Comparison of ENCODE assay signal across 8 cellular contexts in the genomic region with DNA sequence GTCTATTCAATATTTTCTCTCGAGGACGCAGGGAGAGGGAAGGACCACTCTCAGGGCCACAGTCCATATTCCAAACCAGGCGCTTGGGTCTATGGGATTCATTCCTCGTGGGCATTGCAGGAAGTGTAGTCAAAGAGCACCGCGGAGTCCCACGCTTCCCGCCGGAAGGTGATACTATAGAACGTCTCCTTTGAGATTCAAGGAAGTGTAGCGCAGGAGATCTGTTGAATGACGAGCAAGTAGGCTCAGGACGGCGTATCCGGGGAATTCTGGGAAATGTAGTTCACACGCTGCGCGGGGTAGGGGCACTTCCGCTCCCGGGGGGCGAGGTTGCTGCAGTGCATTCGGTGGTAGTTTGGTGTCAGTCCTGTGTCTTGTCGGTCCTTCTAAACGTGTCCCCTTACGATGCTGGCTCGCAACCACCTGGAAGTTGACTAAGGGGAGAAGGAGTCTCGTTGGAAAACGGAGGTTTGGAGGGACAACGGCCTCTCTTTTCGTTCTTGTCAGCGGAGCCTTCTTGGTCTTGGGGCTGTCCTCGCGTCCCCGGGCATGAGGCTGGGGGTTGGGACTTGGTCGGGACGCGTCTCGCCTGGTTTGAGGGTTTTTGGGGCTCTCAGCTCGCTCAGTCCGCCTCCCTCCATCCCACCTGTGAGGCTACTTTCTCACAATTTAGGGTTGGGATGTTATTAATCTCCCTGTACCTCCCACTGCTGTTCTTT. TPM values are rescaled to one million over a fixed set of nuclear protein-coding genes. Genes with fewer than 3 reads are reported as not detected.
DNase-seq lines count a peak whose midpoint lies in the region; ATAC-seq and TF ChIP-seq lines count a peak whose summit lies in the region.

Gene ZNF284, plus strand, starts transcription at position 336 of the 719 bp plus-strand sequence. CDS start 4,231 bp downstream, outside the sequence.

- DNase-seq in DMS 273 (lab: John Stamatoyannopoulos, UW; ENCODE audit: unreplicated experiment) = peak; percentile 93
- peak; percentile 92 for DNase-seq in KBM-7
- peak; percentile 90 to 93 for DNase-seq in SHP77 (lab: John Stamatoyannopoulos, UW)
- peak; percentile 81 for DNase-seq in activated gamma-delta T cell treated with Interleukin-2 at 50 U/mL for 16 hours
- peak; percentile 86 to 95 for DNase-seq in foreskin fibroblast
- peak; percentile 73 for DNase-seq in neural crest cell (ENCODE audit: low read depth, low spot score)
- peak; percentile 84 for DNase-seq in stomach

- H3K4me3 ChIP-seq in foreskin fibroblast (ENCODE audit: low read depth in 1 of 2, low read length in 2 of 2) (peak within 1 kb of the TSS; percentile 85 to 90), stomach (peak within 1 kb of the TSS; percentile 65 to 88 (median 72))

- peak within 1 kb of the TSS; percentile 93 for H3K27ac Mint-ChIP-seq in neural crest cell (ENCODE audit: unreplicated experiment)

- peak within 1 kb of the TSS; percentile 92 for H3K4me3 Mint-ChIP-seq in neural crest cell

- intact Hi-C loops in stomach (cut with DNase I; ENCODE audit: low total_unique reads) = no loop called here

- in situ Hi-C loops in KBM-7 (cut with MboI; ENCODE audit: low pct_unique_long_range_greater_than_20kb, low sequenced_read_pairs) = no loop called here

- peaks cover 9 to 21% (median 17%) of the 10 kb centered on the region in 4 donors for H3K4me1 ChIP-seq in stomach

- peak within 1 kb of the TSS; percentile 11 to 71 (median 64) for H3K27ac ChIP-seq in stomach

- H3K9me3 Mint-ChIP-seq in neural crest cell = peaks cover 19% of the 10 kb centered on the region

- TF ChIP-seq EP300 in stomach (IDR thresholded peaks at IDR 0.05) = no peak

- H3K36me3 Mint-ChIP-seq in neural crest cell (ENCODE audit: low read depth) = peaks cover 43% of the 10 kb centered on the region

- peaks cover 0 to 26% (median 14%) of the 10 kb centered on the region in 4 donors for H3K36me3 ChIP-seq in stomach

- 1% methylated on average over 31 to 40 of the region's 40 CpGs for WGBS in stomach, 5 donors

- H3K9me3 ChIP-seq in stomach = peaks cover 18 to 38% (median 29%) of the 10 kb centered on the region in 4 donors

- no peak for TF ChIP-seq POLR2A in stomach (IDR thresholded peaks at IDR 0.05)

- H3K27me3 ChIP-seq in stomach = no peaks in the 10 kb centered on the region

- peak; percentile 96 for ATAC-seq in GM21528 (IDR thresholded peaks at IDR 0.05; ENCODE audit: low FRiP score, unreplicated experiment)

- H3K27me3 Mint-ChIP-seq in neural crest cell (ENCODE audit: low read depth) = no peaks in the 10 kb centered on the region

- TF ChIP-seq CTCF in foreskin fibroblast (IDR thresholded peaks at IDR 0.05; ENCODE audit: low read depth, low read length) = no peak
- TF ChIP-seq CTCF in neural crest cell (conservative IDR thresholded peaks at IDR 0.05) = no peak
- no peak for TF ChIP-seq CTCF in stomach (IDR thresholded peaks at IDR 0.05)

- H3K4me1 Mint-ChIP-seq in neural crest cell = peaks cover 21% of the 10 kb centered on the region

RNA-seq across cellular contexts. Expression of gene ZNF284, which starts in this region (rescaled TPM):
- 4.5 TPM in 2 replicates for total RNA-seq in neural crest cell
- 1 to 10 TPM in 3 of 5 donors, under 1 TPM in 1, not detected in 1; 0.29 to 7.6 (median 3.9) TPM for total RNA-seq in stomach
- under 1 TPM; 0.15 to 0.68 (median 0.37) TPM for polyA plus RNA-seq in stomach

Comparison
In these comparisons a context has a peak if more than half of its experiments do, and no peak if none do; other contexts are left out.
1. Peak in every context shown above with its lines: DNase-seq, ATAC-seq, H3K4me3 ChIP-seq and H3K27ac ChIP-seq.